1 cellular context compared by ENCODE assay signal in genomic region chr17:39835038-39835786, GRCh38.
TF ChIP-seq lines count a peak whose summit lies in the region.

No MANE protein-coding gene starts in this region.

TF ChIP-seq in GM12878, 131 proteins besides CTCF, POLR2A, EP300 and RAD21:
- 0 out of 2 replicates have a peak, but pooled peaks have one; percentile 42 for TF ChIP-seq POLR2AphosphoS5 (IDR thresholded peaks at IDR 0.05; ENCODE audit: low read length)
- no peak for TF ChIP-seq USF2 (IDR thresholded peaks at IDR 0.05; ENCODE audit: borderline replicate concordance, low read depth, low read length)
- no peak for TF ChIP-seq BCLAF1 (IDR thresholded peaks at IDR 0.05)
- no peak for TF ChIP-seq SREBF1 (IDR thresholded peaks at IDR 0.05; ENCODE audit: low read length)
TF ChIP-seq in GM12878: peak in this region for 1.
